19 cellular contexts compared by ENCODE assay signal in the genomic region with DNA sequence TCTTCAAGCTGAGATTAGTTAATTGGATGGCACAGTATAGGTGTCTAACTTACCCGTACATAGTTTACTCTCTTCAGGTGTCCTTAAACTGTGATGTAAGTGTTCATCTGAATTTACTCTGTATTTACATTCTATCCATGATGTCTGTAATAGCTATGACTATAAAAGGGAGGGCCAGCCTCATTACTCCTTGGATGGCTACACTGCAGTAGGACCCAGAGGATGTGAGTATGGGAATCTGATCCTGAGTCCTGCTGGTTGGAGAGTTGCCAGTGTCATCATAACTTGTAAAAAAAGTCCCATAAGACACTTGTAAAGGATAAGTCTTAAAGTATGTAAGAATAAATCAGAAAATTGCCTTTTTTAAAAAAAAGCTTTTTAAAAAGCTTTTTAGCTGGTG.
DNase-seq lines count a peak whose midpoint lies in the region; ATAC-seq, FAIRE-seq and TF ChIP-seq lines count a peak whose summit lies in the region.
"Had no signal": no experiment of that assay in that cellular context is flagged by ENCODE, and none has a peak within 500 bp of the region (broad histone marks: within the 10 kb centered on the region; RNA-seq: fewer than 3 reads in every experiment).

No MANE protein-coding gene starts in this region.

- no peaks in the 10 kb centered on the region for H3K27me3 Mint-ChIP-seq in astrocyte (ENCODE audit: low read depth, unreplicated experiment)
- H3K27me3 Mint-ChIP-seq: CD4-positive, alpha-beta T cell had no signal

- no peaks in the 10 kb centered on the region for H3K36me3 Mint-ChIP-seq in astrocyte (ENCODE audit: low read depth, unreplicated experiment)

- FAIRE-seq in astrocyte (lab: Jason Lieb, UNC) = peak; percentile 9
- FAIRE-seq: GM12892, GM18507, H1 had no signal

- ATAC-seq in lower lobe of right lung = peak; percentile 37 to 38
- ATAC-seq: SK-N-SH treated with all-trans-retinoic acid at 6 μM for 48 hours had no signal

- no peak overlapping the region for H3K4me2 ChIP-seq in astrocyte (ENCODE audit: low read length)
- H3K4me2 ChIP-seq: KMS-11 had no signal

- DNase-seq in NCI-H2171 treated with DMSO at 0.1 percent for 48 hours (lab: John Stamatoyannopoulos, UW) (peak; percentile 6), NCI-H2171 (lab: John Stamatoyannopoulos, UW) (no peak), astrocyte (ENCODE audit: low read depth) (no peak), lower lobe of right lung (no peak), mucosa of gallbladder (ENCODE audit: low spot score) (no peak), RWPE1 (ENCODE audit: low spot score) (no peak)
- DNase-seq in activated CD4-positive, alpha-beta T cell treated with anti-CD3 and anti-CD28 coated beads, Interleukin-2, amount 50 U/mL, for 1 hour = no peak
- DNase-seq: Caco-2; CD4-positive, alpha-beta T cell; HFFc6; NCI-H1436; NCI-H1930; NCI-H446 treated with DMSO at 0.1 percent for 48 hours; SIG-M5 had no signal

- H3K79me2 ChIP-seq in astrocyte (ENCODE audit: insufficient read depth, low read length) = no peaks in the 10 kb centered on the region

- H3K9me3 ChIP-seq in astrocyte (ENCODE audit: insufficient read depth, low read depth, low read length) (no peaks in the 10 kb centered on the region), lower lobe of right lung (no peaks in the 10 kb centered on the region)
- H3K9me3 ChIP-seq: Caco-2 had no signal

- H4K20me1 ChIP-seq in astrocyte (ENCODE audit: insufficient read depth, low read length) = no peaks in the 10 kb centered on the region

- no peaks in the 10 kb centered on the region for H3K4me1 Mint-ChIP-seq in astrocyte (ENCODE audit: low read depth, unreplicated experiment)

- no peak overlapping the region for H3K27ac Mint-ChIP-seq in astrocyte (ENCODE audit: unreplicated experiment)
- H3K27ac Mint-ChIP-seq: CD4-positive, alpha-beta T cell; HFFc6 had no signal

- no peak for TF ChIP-seq CTCF in astrocyte (IDR thresholded peaks at IDR 0.05; ENCODE audit: insufficient read depth, low read depth, low read length)
- no peak for TF ChIP-seq CTCF in lower lobe of right lung (IDR thresholded peaks at IDR 0.05)
- no peak for TF ChIP-seq CTCF in RWPE1 (conservative IDR thresholded peaks at IDR 0.05; ENCODE audit: low read depth)

- H3K4me3 Mint-ChIP-seq in astrocyte (ENCODE audit: unreplicated experiment) = no peak overlapping the region
- H3K4me3 Mint-ChIP-seq: CD4-positive, alpha-beta T cell; HFFc6 had no signal

- CTCF ChIA-PET in RWPE1 (lab: Yijun Ruan, JAX) = interaction anchor here (0.6 kb wide), 1 partner anchor 26 kb away, joined by 3 read pairs; no protein-coding TSS in a partner anchor

- H3K27me3 ChIP-seq in astrocyte (ENCODE audit: insufficient read depth, low read length) (no peaks in the 10 kb centered on the region), lower lobe of right lung (ENCODE audit: low read depth) (no peaks in the 10 kb centered on the region)

- H3K4me1 ChIP-seq in astrocyte (ENCODE audit: insufficient read depth, low read length) = no peaks in the 10 kb centered on the region
- no peaks in the 10 kb centered on the region for H3K4me1 ChIP-seq in lower lobe of right lung

- POLR2A ChIA-PET in RWPE1 (lab: Yijun Ruan, JAX; ENCODE audit: low non-redundant PET) = no interaction called here

- no peak overlapping the region for H3K4me3 ChIP-seq in astrocyte (ENCODE audit: insufficient read depth, low read depth, low read length)
- H3K4me3 ChIP-seq in lower lobe of right lung = no peak overlapping the region

- H2AFZ ChIP-seq in astrocyte (ENCODE audit: low read depth, low read length) = no peak overlapping the region

- no peaks in the 10 kb centered on the region for H3K9me3 Mint-ChIP-seq in astrocyte (ENCODE audit: unreplicated experiment)
- H3K9me3 Mint-ChIP-seq: CD4-positive, alpha-beta T cell; HFFc6 had no signal

- no peaks in the 10 kb centered on the region for H3K36me3 ChIP-seq in astrocyte (ENCODE audit: insufficient read depth, low read length)
- H3K36me3 ChIP-seq in lower lobe of right lung = no peaks in the 10 kb centered on the region

- H3K27ac ChIP-seq in astrocyte (ENCODE audit: low read depth, low read length) (no peak overlapping the region), lower lobe of right lung (peak overlapping the region; percentile 58), RWPE1 (no peak overlapping the region)
- H3K27ac ChIP-seq: KMS-11 had no signal

- no peak overlapping the region for H3K9ac ChIP-seq in astrocyte (ENCODE audit: low read length)
- H3K9ac ChIP-seq: KMS-11 had no signal

- intact Hi-C loops in lower lobe of right lung (cut with DNase I) = no loop called here
